1 cellular context compared by ENCODE assay signal in the genomic region with DNA sequence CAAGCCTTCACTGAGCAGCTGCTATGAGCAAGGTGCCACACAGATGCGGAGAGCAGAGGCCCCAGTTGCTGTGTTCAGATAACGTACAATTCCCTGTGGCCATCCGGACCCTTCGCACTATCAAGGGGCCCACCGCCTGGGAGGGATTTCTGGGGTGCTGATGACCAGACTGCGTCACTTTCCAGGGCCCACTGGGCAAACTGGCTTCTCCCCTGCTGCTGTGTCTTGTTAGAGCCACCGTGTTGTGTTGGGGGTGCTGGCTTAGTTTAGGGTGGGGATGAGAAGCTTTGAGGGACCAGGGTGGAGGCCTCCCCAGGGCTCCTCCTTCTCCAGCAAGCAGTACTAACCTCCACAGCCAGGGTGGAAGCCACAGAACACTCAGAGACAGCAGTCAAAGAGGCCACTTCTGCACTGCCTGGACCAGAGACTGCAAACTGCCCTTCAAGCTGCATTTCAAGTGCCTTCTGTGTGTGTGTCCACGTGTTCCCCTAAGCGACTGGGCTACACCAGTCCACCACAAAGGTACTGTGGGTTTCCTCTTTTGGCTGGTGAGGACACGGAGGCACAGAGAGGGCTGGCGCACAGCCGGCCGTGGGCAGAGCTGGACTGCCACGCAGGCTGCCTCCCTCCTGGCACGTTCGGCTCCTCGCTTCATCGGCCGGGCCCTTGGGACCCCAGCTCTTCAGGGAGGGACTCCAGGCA.
TF ChIP-seq lines count a peak whose summit lies in the region.

No MANE protein-coding gene starts in this region.

TF ChIP-seq in GM23338, 12 proteins besides CTCF, POLR2A, EP300 and RAD21 (continued from another document):
- TF ChIP-seq ZNF462 (CRISPR knock-in tag; IDR thresholded peaks at IDR 0.05) (no peak), STAT1 (IDR thresholded peaks at IDR 0.05; ENCODE audit: unreplicated experiment) (no peak), ZNF114 (CRISPR knock-in tag; IDR thresholded peaks at IDR 0.05) (no peak), REST (IDR thresholded peaks at IDR 0.05; ENCODE audit: unreplicated experiment) (no peak), EZH2phosphoT487 (IDR thresholded peaks at IDR 0.05; ENCODE audit: unreplicated experiment) (no peak)
TF ChIP-seq in GM23338: peak in this region for 0.
